In genomic region chr1:14956579-14957195, GRCh38 we compare ENCODE assay signal across 22 cellular contexts.
A peak's percentile ranks its signal among the peaks of the same experiment; 100 is the strongest.
DNase-seq lines count a peak whose midpoint lies in the region; ATAC-seq, FAIRE-seq and TF ChIP-seq lines count a peak whose summit lies in the region.
"Had no signal": no experiment of that assay in that cellular context is flagged by ENCODE, and none has a peak within 500 bp of the region (broad histone marks: within the 10 kb centered on the region; RNA-seq: fewer than 3 reads in every experiment).

No MANE protein-coding gene starts in this region.

- H3K79me2 ChIP-seq in K562 (ENCODE audit: control insufficient read depth, insufficient read depth, low read length) (no peaks in the 10 kb centered on the region; the same call in 2 of the 3 replicates), MM.1S (ENCODE audit: low read length) (no peaks in the 10 kb centered on the region)

- TF ChIP-seq POLR2A in K562 (conservative IDR thresholded peaks at IDR 0.05): no peak

- H3K27ac ChIP-seq in BLaER1: no peak overlapping the region
- H3K27ac ChIP-seq in C4-2B: peak overlapping the region; percentile 62
- no peak overlapping the region for H3K27ac ChIP-seq in K562 (ENCODE audit: extremely low read depth, low read depth, low read length)
- H3K27ac ChIP-seq in MM.1S (ENCODE audit: low read length): no peak overlapping the region
- H3K27ac ChIP-seq: KMS-11, PC-9 had no signal

- H3K9ac ChIP-seq in BLaER1 (no peak overlapping the region), K562 (ENCODE audit: insufficient read depth in 1 of 2, low read depth in 2 of 2, low read length in 2 of 2) (no peak overlapping the region), MM.1S (ENCODE audit: low read length) (no peak overlapping the region)
- H3K9ac ChIP-seq: KMS-11 had no signal

- peak overlapping the region; percentile 48; the same call in 1 of the 2 replicates for H3K4me2 ChIP-seq in BLaER1
- H3K4me2 ChIP-seq in K562 (ENCODE audit: insufficient read depth, low read length): no peak overlapping the region
- no peak overlapping the region for H3K4me2 ChIP-seq in MM.1S (ENCODE audit: low read depth, low read length)
- H3K4me2 ChIP-seq: KMS-11, PC-9 had no signal

- 93% methylated on average over 11 of the region's 11 CpGs for WGBS in K562 (ENCODE audit: insufficient coverage, low coverage, missing lambda C conversion rate)

- no TSS peak for BruUV-seq in K562 (replicated peaks; lab: Mats Ljungman, UMichigan)

- no peak for FAIRE-seq in K562 (lab: Jason Lieb, UNC)
- FAIRE-seq: GM18507, GM19239, H54 had no signal

- no peak for TF ChIP-seq EP300 in K562 (IDR thresholded peaks at IDR 0.05; ENCODE audit: low read length)

- no peaks in the 10 kb centered on the region for H3K9me1 ChIP-seq in K562 (ENCODE audit: control insufficient read depth, insufficient read depth, low read length)

- no peak overlapping the region for H3K4me3 Mint-ChIP-seq in neural crest cell
- H3K4me3 Mint-ChIP-seq: CD8-positive, alpha-beta T cell had no signal

- ATAC-seq in K562 (no peak), GM18873 (IDR thresholded peaks at IDR 0.05; ENCODE audit: low FRiP score, unreplicated experiment) (no peak)
- ATAC-seq: CD8-positive, alpha-beta T cell had no signal

- CTCF ChIA-PET in K562 (lab: Yijun Ruan, JAX; ENCODE audit: low intra/inter-chr PET ratio): no interaction called here

- in situ Hi-C loops in K562 (cut with MboI): no loop called here

- H3K4me3 ChIP-seq in BLaER1: no peak overlapping the region
- H3K4me3 ChIP-seq in K562: no peak overlapping the region
- H3K4me3 ChIP-seq in MM.1S (ENCODE audit: low read length): no peak overlapping the region
- H3K4me3 ChIP-seq: PC-9 had no signal

- H3K27me3 ChIP-seq in BLaER1: no peaks in the 10 kb centered on the region
- H3K27me3 ChIP-seq in K562 (ENCODE audit: control insufficient read depth in 2 of 2, insufficient read depth in 2 of 2, low read length in 2 of 2): no peaks in the 10 kb centered on the region
- H3K27me3 ChIP-seq in MM.1S (replicated peaks; ENCODE audit: insufficient read depth, low read length): no peaks in the 10 kb centered on the region

- H3K9me3 ChIP-seq in BLaER1 (peaks cover 18% of the 10 kb centered on the region), K562 (replicated peaks; ENCODE audit: control insufficient read depth, insufficient read depth, low read depth, low read length) (no peaks in the 10 kb centered on the region; the same call in 1 of the 2 replicates), MM.1S (replicated peaks; ENCODE audit: insufficient read depth, low read length) (no peaks in the 10 kb centered on the region)

- H3K9me3 Mint-ChIP-seq in neural crest cell: no peaks in the 10 kb centered on the region
- H3K9me3 Mint-ChIP-seq: CD8-positive, alpha-beta T cell had no signal

- TF ChIP-seq RAD21 in K562 (CRISPR knock-in tag; conservative IDR thresholded peaks at IDR 0.05 in 1 of 2, IDR thresholded peaks at IDR 0.05 in 1 of 2): no peak

- H2AFZ ChIP-seq in K562 (ENCODE audit: low read depth, low read length) (no peak overlapping the region), MM.1S (ENCODE audit: low read length) (no peak overlapping the region)
- H2AFZ ChIP-seq: PC-9 had no signal

- DNase-seq in K562 (ENCODE audit: extremely low read depth in 1 of 4, low spot score in 3 of 4): no peak
- no peak for DNase-seq in neural crest cell (ENCODE audit: low read depth, low spot score)
- DNase-seq in LoVo (ENCODE audit: low spot score): no peak
- DNase-seq in MM.1S: no peak
- DNase-seq: Calu3; CD8-positive, alpha-beta T cell; DMS153; GDM1; NCI-H1694; NCI-H2081; NCI-H446; NCI-H69; PC-9; RPMI8226; SHP77 had no signal

- POLR2A ChIA-PET in K562 (lab: Yijun Ruan, JAX): no interaction called here

- no peaks in the 10 kb centered on the region for H3K4me1 Mint-ChIP-seq in neural crest cell

- H3K36me3 Mint-ChIP-seq in neural crest cell (ENCODE audit: low read depth): no peaks in the 10 kb centered on the region
- H3K36me3 Mint-ChIP-seq: CD8-positive, alpha-beta T cell had no signal

- H3K4me1 ChIP-seq in BLaER1: peaks cover 69% of the 10 kb centered on the region
- peaks cover 0 to 21% of the 10 kb centered on the region in 2 experiments; a peak in 2 of 5 replicates for H3K4me1 ChIP-seq in K562 (replicated peaks in 1 of 2; ENCODE audit: control insufficient read depth in 2 of 2, insufficient read depth in 2 of 2, low read length in 2 of 2)
- no peaks in the 10 kb centered on the region for H3K4me1 ChIP-seq in MM.1S (ENCODE audit: low read length)

- peak overlapping the region; percentile 50 for H3K27ac Mint-ChIP-seq in neural crest cell (ENCODE audit: unreplicated experiment)
- H3K27ac Mint-ChIP-seq: CD8-positive, alpha-beta T cell had no signal

- peaks cover 34% of the 10 kb centered on the region for H3K36me3 ChIP-seq in BLaER1
- H3K36me3 ChIP-seq in K562 (ENCODE audit: control insufficient read depth, insufficient read depth, low read length): peaks cover 11% of the 10 kb centered on the region; the same call in 1 of the 3 replicates
- H3K36me3 ChIP-seq in MM.1S (replicated peaks; ENCODE audit: insufficient read depth, low read length): no peaks in the 10 kb centered on the region

- intact Hi-C loops in K562 (cut with micrococcal nuclease): no loop called here

- no peak for TF ChIP-seq CTCF in C4-2B (conservative IDR thresholded peaks at IDR 0.05)
- no peak for TF ChIP-seq CTCF in K562 (IDR thresholded peaks at IDR 0.05 in 2 of 3, conservative IDR thresholded peaks at IDR 0.05 in 1 of 3; ENCODE audit: insufficient read depth in 2 of 3, low read depth in 1 of 3, low read length in 3 of 3)
- no peak for TF ChIP-seq CTCF in neural crest cell (conservative IDR thresholded peaks at IDR 0.05)
- no peak for TF ChIP-seq CTCF in MM.1S (IDR thresholded peaks at IDR 0.05; ENCODE audit: low read length)

- H3K9me2 ChIP-seq in MM.1S (replicated peaks; ENCODE audit: insufficient read depth, low read length): no peaks in the 10 kb centered on the region

- no peaks in the 10 kb centered on the region for H3K27me3 Mint-ChIP-seq in neural crest cell (ENCODE audit: low read depth)

- no peaks in the 10 kb centered on the region for H3F3A ChIP-seq in MM.1S (ENCODE audit: insufficient read depth, low read length)

- H4K20me1 ChIP-seq in BLaER1 (peaks cover 63% of the 10 kb centered on the region), K562 (replicated peaks; ENCODE audit: control insufficient read depth, insufficient read depth, low read length) (no peaks in the 10 kb centered on the region), MM.1S (ENCODE audit: insufficient read depth, low read length) (no peaks in the 10 kb centered on the region)

TF ChIP-seq in K562, 482 proteins besides CTCF, POLR2A, EP300 and RAD21:
- peak; percentile 65 for TF ChIP-seq NFIC (IDR thresholded peaks at IDR 0.05)
- TF ChIP-seq ZNF695 (CRISPR knock-in tag; IDR thresholded peaks at IDR 0.05): no peak
